12 cellular contexts compared by ENCODE assay signal in genomic region chr1:192941722-192942411, GRCh38.
DNase-seq lines count a peak whose midpoint lies in the region; ATAC-seq and TF ChIP-seq lines count a peak whose summit lies in the region.
"Had no signal": no experiment of that assay in that cellular context is flagged by ENCODE, and none has a peak within 500 bp of the region (broad histone marks: within the 10 kb centered on the region; RNA-seq: fewer than 3 reads in every experiment).

No MANE protein-coding gene starts in this region.

- no peaks in the 10 kb centered on the region for H3K36me3 ChIP-seq in adrenal gland (replicated peaks in 1 of 2)
- H3K36me3 ChIP-seq: left lung had no signal

- peak overlapping the region; percentile 10 to 27 for H3K27ac Mint-ChIP-seq in natural killer cell treated with Interleukin-12 subunit alpha and Interleukin-12 subunit beta and Interleukin-15 and Interleukin-18, amount 100 ng/mL, for 72 hours
- H3K27ac Mint-ChIP-seq: activated naive CD8-positive, alpha-beta T cell treated with anti-CD3 and anti-CD28 coated beads, Interleukin-2, amount 50 U/mL, for 24 hours had no signal

- no peak overlapping the region for H3K4me3 ChIP-seq in adrenal gland
- H3K4me3 ChIP-seq: left lung had no signal

- 88 to 95% (median 93%) methylated on average over 5 of the region's 5 CpGs for WGBS in adrenal gland, 4 donors

- no peaks in the 10 kb centered on the region for H3K27me3 Mint-ChIP-seq in natural killer cell treated with Interleukin-12 subunit alpha and Interleukin-12 subunit beta and Interleukin-15 and Interleukin-18, amount 100 ng/mL, for 72 hours
- H3K27me3 Mint-ChIP-seq: activated naive CD8-positive, alpha-beta T cell treated with anti-CD3 and anti-CD28 coated beads, Interleukin-2, amount 50 U/mL, for 24 hours had no signal

- no peaks in the 10 kb centered on the region for H3K9me3 Mint-ChIP-seq in natural killer cell treated with Interleukin-12 subunit alpha and Interleukin-12 subunit beta and Interleukin-15 and Interleukin-18, amount 100 ng/mL, for 72 hours

- H3K4me1 Mint-ChIP-seq in natural killer cell treated with Interleukin-12 subunit alpha and Interleukin-12 subunit beta and Interleukin-15 and Interleukin-18, amount 100 ng/mL, for 72 hours (ENCODE audit: low read depth in 2 of 2) = peaks cover 19 to 27% of the 10 kb centered on the region in 2 donors
- H3K4me1 Mint-ChIP-seq: neural crest cell had no signal

- ATAC-seq in GM18909 (IDR thresholded peaks at IDR 0.05; ENCODE audit: poor library complexity, unreplicated experiment) (peak; percentile 54), HG02759 (IDR thresholded peaks at IDR 0.05; ENCODE audit: unreplicated experiment) (peak; percentile 65), HG03571 (IDR thresholded peaks at IDR 0.05; ENCODE audit: unreplicated experiment) (peak; percentile 65)
- ATAC-seq in natural killer cell treated with Interleukin-12 subunit alpha and Interleukin-12 subunit beta and Interleukin-15 and Interleukin-18, amount 100 ng/mL, for 72 hours = peak in 1 of 2 donors; percentile 41
- ATAC-seq: activated naive CD8-positive, alpha-beta T cell treated with anti-CD3 and anti-CD28 coated beads, Interleukin-2, amount 50 U/mL, for 24 hours; left lung had no signal

- H3K4me1 ChIP-seq in adrenal gland (replicated peaks in 1 of 2) = no peaks in the 10 kb centered on the region

- TF ChIP-seq POLR2A in adrenal gland (IDR thresholded peaks at IDR 0.05) = no peak

- no peak overlapping the region for H3K4me3 Mint-ChIP-seq in natural killer cell treated with Interleukin-12 subunit alpha and Interleukin-12 subunit beta and Interleukin-15 and Interleukin-18, amount 100 ng/mL, for 72 hours
- H3K4me3 Mint-ChIP-seq: activated naive CD8-positive, alpha-beta T cell treated with anti-CD3 and anti-CD28 coated beads, Interleukin-2, amount 50 U/mL, for 24 hours; neural crest cell had no signal

- no peaks in the 10 kb centered on the region for H3K9me3 ChIP-seq in adrenal gland (replicated peaks in 1 of 3)
- H3K9me3 ChIP-seq: left lung had no signal

- no peak for TF ChIP-seq CTCF in adrenal gland (IDR thresholded peaks at IDR 0.05)

- no peak for DNase-seq in natural killer cell treated with Interleukin-12 subunit alpha and Interleukin-12 subunit beta and Interleukin-15 and Interleukin-18, amount 100 ng/mL, for 72 hours (ENCODE audit: low spot score)
- DNase-seq in adrenal gland (no peak), COR-L47 (lab: John Stamatoyannopoulos, UW) (no peak), NCI-H1930 (lab: John Stamatoyannopoulos, UW) (no peak)
- DNase-seq: activated naive CD8-positive, alpha-beta T cell treated with anti-CD3 and anti-CD28 coated beads, Interleukin-2, amount 50 U/mL, for 24 hours; left lung; NCI-H69; SHP77 treated with DMSO at 0.1 percent for 48 hours had no signal

- H3K36me3 Mint-ChIP-seq in natural killer cell treated with Interleukin-12 subunit alpha and Interleukin-12 subunit beta and Interleukin-15 and Interleukin-18, amount 100 ng/mL, for 72 hours = no peaks in the 10 kb centered on the region

- H3K27me3 ChIP-seq in adrenal gland = no peaks in the 10 kb centered on the region
- H3K27me3 ChIP-seq: left lung had no signal

- intact Hi-C loops in adrenal gland (cut with DNase I) = no loop called here

- no peak overlapping the region for H3K27ac ChIP-seq in adrenal gland
- H3K27ac ChIP-seq: left lung had no signal
